In genomic region chr2:28359222-28360065, GRCh38 we compare ENCODE assay signal across 8 cellular contexts. TPM values are rescaled to one million over a fixed set of nuclear protein-coding genes. Genes with fewer than 3 reads are reported as not detected.
DNase-seq lines count a peak whose midpoint lies in the region; ATAC-seq and TF ChIP-seq lines count a peak whose summit lies in the region.

No MANE protein-coding gene starts in this region.

- peaks cover 79% of the 10 kb centered on the region for H3K4me1 Mint-ChIP-seq in activated naive CD8-positive, alpha-beta T cell treated with anti-CD3 and anti-CD28 coated beads, Interleukin-2, amount 50 U/mL, for 24 hours
- H3K4me1 Mint-ChIP-seq in naive thymus-derived CD4-positive, alpha-beta T cell, result peaks cover 34 to 68% (median 38%) of the 10 kb centered on the region in 7 donors

- DNase-seq in T-helper 2 cell, result peak; percentile 39 to 98 (median 74)
- DNase-seq in activated naive CD8-positive, alpha-beta T cell treated with anti-CD3 and anti-CD28 coated beads, Interleukin-2, amount 50 U/mL, for 24 hours, result peak; percentile 83
- DNase-seq in naive thymus-derived CD4-positive, alpha-beta T cell, result peak; percentile 58 to 87 (median 82)
- DNase-seq in upper lobe of left lung, result peak in 1 of 2 donors; percentile 85
- no peak for DNase-seq in dorsolateral prefrontal cortex
- DNase-seq in NCI-H2171 (lab: John Stamatoyannopoulos, UW), result no peak

- H3K27me3 Mint-ChIP-seq in activated naive CD8-positive, alpha-beta T cell treated with anti-CD3 and anti-CD28 coated beads, Interleukin-2, amount 50 U/mL, for 24 hours, result peaks cover 2% of the 10 kb centered on the region
- H3K27me3 Mint-ChIP-seq in naive thymus-derived CD4-positive, alpha-beta T cell, result peaks cover 0 to 14% (median 0%) of the 10 kb centered on the region in 5 donors

- intact Hi-C loops in naive thymus-derived CD4-positive, alpha-beta T cell (cut with micrococcal nuclease), result loop anchor here (1.0 to 2.0 kb wide), 6 partner anchors 8 to 109 kb away; partner anchors contain the start of gene FOSL2 (in 1 of the 2)
- intact Hi-C loops in dorsolateral prefrontal cortex (cut with DNase I), result no loop called here

- peak overlapping the region; percentile 5 for H3K27ac ChIP-seq in naive thymus-derived CD4-positive, alpha-beta T cell (ENCODE audit: low read depth, low read length)
- H3K27ac ChIP-seq in upper lobe of left lung (peak overlapping the region; percentile 43 to 80 (median 58)), dorsolateral prefrontal cortex (peak overlapping the region in 2 of 59 donors; percentile 46 to 51)

- no peaks in the 10 kb centered on the region for H3K9me3 Mint-ChIP-seq in activated naive CD8-positive, alpha-beta T cell treated with anti-CD3 and anti-CD28 coated beads, Interleukin-2, amount 50 U/mL, for 24 hours
- no peaks in the 10 kb centered on the region for H3K9me3 Mint-ChIP-seq in naive thymus-derived CD4-positive, alpha-beta T cell

- no peaks in the 10 kb centered on the region for H3K27me3 ChIP-seq in naive thymus-derived CD4-positive, alpha-beta T cell (ENCODE audit: control insufficient read depth in 2 of 2, insufficient read depth in 2 of 2, low read length in 2 of 2)
- H3K27me3 ChIP-seq in upper lobe of left lung, result no peaks in the 10 kb centered on the region
- no peaks in the 10 kb centered on the region for H3K27me3 ChIP-seq in dorsolateral prefrontal cortex

- WGBS in upper lobe of left lung, 2 donors, result 60 to 69% methylated on average over 22 to 29 of the region's 29 CpGs

- CTCF ChIA-PET in naive thymus-derived CD4-positive, alpha-beta T cell (lab: Charles Lee), result no interaction called here

- TF ChIP-seq EP300 in upper lobe of left lung (IDR thresholded peaks at IDR 0.05), result peak in 3 of 4 donors; percentile 7 to 35 (median 26)

- no peaks in the 10 kb centered on the region for H3K36me3 ChIP-seq in naive thymus-derived CD4-positive, alpha-beta T cell (ENCODE audit: control insufficient read depth in 2 of 3, insufficient read depth in 3 of 3, low read length in 3 of 3)
- H3K36me3 ChIP-seq in upper lobe of left lung, result no peaks in the 10 kb centered on the region

- peak in 1 of 4 donors; percentile 23 for TF ChIP-seq POLR2A in upper lobe of left lung (IDR thresholded peaks at IDR 0.05)

- peaks cover 36 to 43% of the 10 kb centered on the region in 2 donors for H3K4me1 ChIP-seq in naive thymus-derived CD4-positive, alpha-beta T cell (ENCODE audit: control insufficient read depth in 2 of 2, insufficient read depth in 2 of 2, low read length in 2 of 2)
- H3K4me1 ChIP-seq in upper lobe of left lung, result peaks cover 29 to 40% (median 33%) of the 10 kb centered on the region in 4 donors

- H3K9me3 ChIP-seq in naive thymus-derived CD4-positive, alpha-beta T cell (ENCODE audit: control insufficient read depth in 2 of 3, low read length in 3 of 3), result no peaks in the 10 kb centered on the region
- no peaks in the 10 kb centered on the region for H3K9me3 ChIP-seq in upper lobe of left lung

- H3K4me3 Mint-ChIP-seq in activated naive CD8-positive, alpha-beta T cell treated with anti-CD3 and anti-CD28 coated beads, Interleukin-2, amount 50 U/mL, for 24 hours, result peak overlapping the region; percentile 70
- peak overlapping the region; percentile 76 to 95 (median 84) for H3K4me3 Mint-ChIP-seq in naive thymus-derived CD4-positive, alpha-beta T cell

- peak; percentile 79 for ATAC-seq in GM19035 (IDR thresholded peaks at IDR 0.05; ENCODE audit: unreplicated experiment)
- ATAC-seq in HG03175 (IDR thresholded peaks at IDR 0.05; ENCODE audit: unreplicated experiment), result peak; percentile 74
- peak; percentile 78 for ATAC-seq in activated naive CD8-positive, alpha-beta T cell treated with anti-CD3 and anti-CD28 coated beads, Interleukin-2, amount 50 U/mL, for 24 hours
- peak; percentile 86 for ATAC-seq in naive thymus-derived CD4-positive, alpha-beta T cell
- ATAC-seq in upper lobe of left lung (ENCODE audit: low FRiP score in 2 of 2), result peak; percentile 59 to 60

- H3K36me3 Mint-ChIP-seq in activated naive CD8-positive, alpha-beta T cell treated with anti-CD3 and anti-CD28 coated beads, Interleukin-2, amount 50 U/mL, for 24 hours (ENCODE audit: low read depth), result peaks cover 5% of the 10 kb centered on the region
- H3K36me3 Mint-ChIP-seq in naive thymus-derived CD4-positive, alpha-beta T cell, result peaks cover 0 to 5% (median 0%) of the 10 kb centered on the region in 5 donors

- H3K27ac Mint-ChIP-seq in activated naive CD8-positive, alpha-beta T cell treated with anti-CD3 and anti-CD28 coated beads, Interleukin-2, amount 50 U/mL, for 24 hours, result peak overlapping the region; percentile 95
- H3K27ac Mint-ChIP-seq in naive thymus-derived CD4-positive, alpha-beta T cell, result peak overlapping the region; percentile 34 to 96 (median 93)

- POLR2A ChIA-PET in naive thymus-derived CD4-positive, alpha-beta T cell (lab: Charles Lee), result interaction anchor here (1.5 kb wide), 1 partner anchor 19 kb away, joined by 3 read pairs; no protein-coding TSS in a partner anchor

- H3K4me3 ChIP-seq in naive thymus-derived CD4-positive, alpha-beta T cell (ENCODE audit: low read length), result peak overlapping the region; percentile 42
- H3K4me3 ChIP-seq in upper lobe of left lung, result no peak overlapping the region
- H3K4me3 ChIP-seq in dorsolateral prefrontal cortex, result no peak overlapping the region

- TF ChIP-seq CTCF in upper lobe of left lung (IDR thresholded peaks at IDR 0.05) (no peak), dorsolateral prefrontal cortex (IDR thresholded peaks at IDR 0.05 in 54 of 56, conservative IDR thresholded peaks at IDR 0.05 in 2 of 56; ENCODE audit: low read depth in 1 of 56, partially characterized antibody in 56 of 56) (no peak)

RNA-seq across cellular contexts. Expression of gene FOSL2, which starts 33.2 kb away (rescaled TPM):
- 100 to 1,000 TPM in 1 of 5 experiments, 10 to 100 TPM in 2, 1 to 10 TPM in 1, under 1 TPM in 1; 0.81 to 251 (median 33.9) TPM for total RNA-seq in naive thymus-derived CD4-positive, alpha-beta T cell
- polyA plus RNA-seq in naive thymus-derived CD4-positive, alpha-beta T cell, result 1 to 10 TPM in 1 of 2 donors, under 1 TPM in 1; 0.25 to 1.3 TPM
- total RNA-seq in upper lobe of left lung (100 to 1,000 TPM in 3 of 6 donors, 10 to 100 TPM in 3; 71.0 to 137 (median 91.0) TPM), dorsolateral prefrontal cortex (100 to 1,000 TPM in 7 of 120 experiments, 10 to 100 TPM in 113; 22.5 to 173 (median 64.0) TPM)

Comparison
In these comparisons a context has a peak if more than half of its experiments do, and no peak if none do; other contexts are left out.
1. DNase-seq: peak in T-helper 2 cell (5 of 5), activated naive CD8-positive, alpha-beta T cell treated with anti-CD3 and anti-CD28 coated beads, Interleukin-2, amount 50 U/mL, for 24 hours (single experiment) and naive thymus-derived CD4-positive, alpha-beta T cell (9 of 9); none in dorsolateral prefrontal cortex (0 of 10) and NCI-H2171 (single experiment).
2. intact Hi-C loops: an anchor here in naive thymus-derived CD4-positive, alpha-beta T cell (1.0 to 2.0 kb wide); none called in dorsolateral prefrontal cortex.
3. Peak in every context shown above with its lines, with median percentiles within 50 percentile points of each other: ATAC-seq.